Comparison of ENCODE assay signal across 16 cellular contexts in genomic region chr11:33695051-33695566, GRCh38. TPM values are rescaled to one million over a fixed set of nuclear protein-coding genes. Genes with fewer than 3 reads are reported as not detected.
DNase-seq lines count a peak whose midpoint lies in the region; ATAC-seq, FAIRE-seq and TF ChIP-seq lines count a peak whose summit lies in the region.
"Had no signal": no experiment of that assay in that cellular context is flagged by ENCODE, and none has a peak within 500 bp of the region (broad histone marks: within the 10 kb centered on the region; RNA-seq: fewer than 3 reads in every experiment).

No MANE protein-coding gene starts in this region.

- dilution Hi-C loops in endothelial cell of umbilical vein (cut with MboI; ENCODE audit: extremely low pct_ligation_motif_present, low sequenced_read_pairs): no loop called here

- peaks cover 35 to 40% of the 10 kb centered on the region in 2 donors for H3K27me3 Mint-ChIP-seq in natural killer cell treated with Interleukin-12 subunit alpha and Interleukin-12 subunit beta and Interleukin-15 and Interleukin-18, amount 100 ng/mL, for 72 hours

- WGBS in SK-N-SH (ENCODE audit: low lambda C conversion rate): 95% methylated on average over 4 of the region's 4 CpGs
- 39 to 55% methylated on average over 4 of the region's 4 CpGs for WGBS in thyroid gland, 2 donors

- H3K4me2 ChIP-seq in SK-N-SH (no peak overlapping the region), endothelial cell of umbilical vein (ENCODE audit: insufficient read depth, low read length) (no peak overlapping the region)

- H3K9me3 ChIP-seq in SK-N-SH: no peaks in the 10 kb centered on the region
- no peaks in the 10 kb centered on the region for H3K9me3 ChIP-seq in endothelial cell of umbilical vein (replicated peaks; ENCODE audit: control insufficient read depth, insufficient read depth, low read length)
- no peaks in the 10 kb centered on the region for H3K9me3 ChIP-seq in thyroid gland
- H3K9me3 ChIP-seq: MG63, vagina had no signal

- no peaks in the 10 kb centered on the region for H3K27me3 ChIP-seq in SK-N-SH (ENCODE audit: insufficient read depth)
- H3K27me3 ChIP-seq in endothelial cell of umbilical vein (ENCODE audit: control insufficient read depth in 2 of 2, insufficient read depth in 2 of 2, low read length in 2 of 2): no peaks in the 10 kb centered on the region
- H3K27me3 ChIP-seq in thyroid gland: no peaks in the 10 kb centered on the region
- H3K27me3 ChIP-seq: MG63, vagina had no signal

- H3K36me3 ChIP-seq in SK-N-SH (replicated peaks in 1 of 2; ENCODE audit: control insufficient read depth in 1 of 2, insufficient read depth in 2 of 2, low read length in 1 of 2) (no peaks in the 10 kb centered on the region), endothelial cell of umbilical vein (ENCODE audit: control insufficient read depth in 2 of 2, extremely low read depth in 1 of 2, insufficient read depth in 2 of 2, low read length in 2 of 2) (no peaks in the 10 kb centered on the region), thyroid gland (no peaks in the 10 kb centered on the region)
- H3K36me3 ChIP-seq: MG63, vagina had no signal

- no peak for TF ChIP-seq POLR2A in endothelial cell of umbilical vein (IDR thresholded peaks at IDR 0.05; ENCODE audit: low read depth, low read length)
- TF ChIP-seq POLR2A in thyroid gland (IDR thresholded peaks at IDR 0.05): no peak

- no peak for FAIRE-seq in endothelial cell of umbilical vein (lab: Jason Lieb, UNC)
- FAIRE-seq: H54 had no signal

- H3K27ac ChIP-seq in SK-N-SH (ENCODE audit: low read depth in 2 of 2, low read length in 1 of 2) (peak overlapping the region; percentile 31 to 60; a peak in 3 of 4 replicates), endothelial cell of umbilical vein (ENCODE audit: insufficient read depth, low read depth, low read length) (peak overlapping the region; percentile 27), thyroid gland (peak overlapping the region; percentile 69 to 94 (median 92))
- H3K27ac ChIP-seq: vagina had no signal

- H4K20me1 ChIP-seq in SK-N-SH (ENCODE audit: insufficient read depth) (no peaks in the 10 kb centered on the region), endothelial cell of umbilical vein (replicated peaks; ENCODE audit: control insufficient read depth, extremely low read depth, insufficient read depth, low read length) (no peaks in the 10 kb centered on the region)

- H3K4me1 Mint-ChIP-seq in natural killer cell treated with Interleukin-12 subunit alpha and Interleukin-12 subunit beta and Interleukin-15 and Interleukin-18, amount 100 ng/mL, for 72 hours (ENCODE audit: low read depth in 2 of 2): peaks cover 4 to 8% of the 10 kb centered on the region in 2 donors

- no peak overlapping the region for H3K4me3 ChIP-seq in SK-N-SH (ENCODE audit: low read depth in 2 of 2, low read length in 1 of 2)
- H3K4me3 ChIP-seq in endothelial cell of umbilical vein (replicated peaks in 1 of 3; ENCODE audit: insufficient read depth in 1 of 3, low read depth in 1 of 3, low read length in 3 of 3): no peak overlapping the region
- H3K4me3 ChIP-seq in thyroid gland (replicated peaks in 1 of 3): no peak overlapping the region
- H3K4me3 ChIP-seq: MG63, vagina had no signal

- no peaks in the 10 kb centered on the region for H3K79me2 ChIP-seq in SK-N-SH (ENCODE audit: insufficient read depth)
- H3K79me2 ChIP-seq in endothelial cell of umbilical vein (ENCODE audit: control insufficient read depth, insufficient read depth, low read length): no peaks in the 10 kb centered on the region

- ATAC-seq in SK-N-SH treated with all-trans-retinoic acid at 6 μM for 48 hours (no peak), GM21619 (IDR thresholded peaks at IDR 0.05; ENCODE audit: unreplicated experiment) (no peak)
- ATAC-seq in natural killer cell treated with Interleukin-12 subunit alpha and Interleukin-12 subunit beta and Interleukin-15 and Interleukin-18, amount 100 ng/mL, for 72 hours: no peak

- no peaks in the 10 kb centered on the region for H3K36me3 Mint-ChIP-seq in natural killer cell treated with Interleukin-12 subunit alpha and Interleukin-12 subunit beta and Interleukin-15 and Interleukin-18, amount 100 ng/mL, for 72 hours

- no peak for DNase-seq in SK-N-SH
- DNase-seq in endothelial cell of umbilical vein (ENCODE audit: low read depth, low spot score): peak; percentile 93
- DNase-seq in mucosa of gallbladder (ENCODE audit: low spot score): peak; percentile 69
- peak; percentile 72 to 88 for DNase-seq in thyroid gland
- DNase-seq in natural killer cell treated with Interleukin-12 subunit alpha and Interleukin-12 subunit beta and Interleukin-15 and Interleukin-18, amount 100 ng/mL, for 72 hours (ENCODE audit: low spot score): no peak
- no peak for DNase-seq in NAMALWA (ENCODE audit: low spot score)
- DNase-seq: activated CD4-positive, alpha-beta T cell treated with anti-CD3 and anti-CD28 coated beads for 48 hours; amygdala; effector CD4-positive, alpha-beta T cell; kidney glomerular epithelial cell; MG63; NCI-H226 had no signal

- H3K9ac ChIP-seq in SK-N-SH (no peak overlapping the region), endothelial cell of umbilical vein (replicated peaks; ENCODE audit: extremely low read depth, insufficient read depth, low read length) (no peak overlapping the region)

- H3K4me1 ChIP-seq in SK-N-SH (ENCODE audit: control insufficient read depth in 1 of 2, insufficient read depth in 2 of 2, low read depth in 1 of 2, low read length in 1 of 2) (peaks cover 31 to 59% of the 10 kb centered on the region in 2 experiments), endothelial cell of umbilical vein (ENCODE audit: control insufficient read depth, extremely low read depth, insufficient read depth, low read length) (peaks cover 51% of the 10 kb centered on the region), thyroid gland (peaks cover 47 to 74% of the 10 kb centered on the region in 2 donors)

- H3K4me3 Mint-ChIP-seq in natural killer cell treated with Interleukin-12 subunit alpha and Interleukin-12 subunit beta and Interleukin-15 and Interleukin-18, amount 100 ng/mL, for 72 hours: no peak overlapping the region

- H2AFZ ChIP-seq in SK-N-SH (ENCODE audit: low read depth) (no peak overlapping the region), endothelial cell of umbilical vein (ENCODE audit: low read depth, low read length) (no peak overlapping the region)

- BruUV-seq in endothelial cell of umbilical vein (replicated peaks; lab: Mats Ljungman, UMichigan): no TSS peak

- peaks cover 40% of the 10 kb centered on the region for H3F3A ChIP-seq in SK-N-SH (replicated peaks; ENCODE audit: insufficient read depth)

- H3K9me3 Mint-ChIP-seq in natural killer cell treated with Interleukin-12 subunit alpha and Interleukin-12 subunit beta and Interleukin-15 and Interleukin-18, amount 100 ng/mL, for 72 hours: no peaks in the 10 kb centered on the region

- CTCF ChIA-PET in SK-N-SH (lab: Yijun Ruan, JAX): interaction anchor here (0.9 to 14.6 kb wide), 4 partner anchors 47 to 332 kb away, joined by 3 to 185 read pairs (median 10); no protein-coding TSS in a partner anchor
- CTCF ChIA-PET in endothelial cell of umbilical vein (lab: Charles Lee): interaction anchor here (0.6 to 10.4 kb wide), 4 partner anchors 12 to 47 kb away, joined by 3 to 171 read pairs (median 4); no protein-coding TSS in a partner anchor

- no peak for TF ChIP-seq CTCF in SK-N-SH (IDR thresholded peaks at IDR 0.05)
- TF ChIP-seq CTCF in endothelial cell of umbilical vein (IDR thresholded peaks at IDR 0.05; ENCODE audit: extremely low read depth in 1 of 2, insufficient read depth in 1 of 2, low read depth in 1 of 2, low read length in 2 of 2): no peak
- TF ChIP-seq CTCF in thyroid gland (IDR thresholded peaks at IDR 0.05): no peak

- no peak for TF ChIP-seq EP300 in SK-N-SH (IDR thresholded peaks at IDR 0.05; ENCODE audit: borderline replicate concordance in 1 of 2, low read depth in 1 of 2, low read length in 1 of 2)

- H3K9me1 ChIP-seq in endothelial cell of umbilical vein (replicated peaks; ENCODE audit: control insufficient read depth, extremely low read depth, insufficient read depth, low read length): no peaks in the 10 kb centered on the region

- intact Hi-C loops in endothelial cell of umbilical vein (cut with micrococcal nuclease) (no loop called here), thyroid gland (cut with DNase I) (no loop called here)

- no peaks in the 10 kb centered on the region for H3K9me2 ChIP-seq in SK-N-SH

- no peak for TF ChIP-seq RAD21 in SK-N-SH (IDR thresholded peaks at IDR 0.05; ENCODE audit: low read length)

- H3K27ac Mint-ChIP-seq in natural killer cell treated with Interleukin-12 subunit alpha and Interleukin-12 subunit beta and Interleukin-15 and Interleukin-18, amount 100 ng/mL, for 72 hours: no peak overlapping the region

- POLR2A ChIA-PET in SK-N-SH (lab: Yijun Ruan, JAX) (no interaction called here), endothelial cell of umbilical vein (lab: Charles Lee) (interaction anchor here (0.7 kb wide), 1 partner anchor 42 kb away, joined by 3 read pairs; no protein-coding TSS in a partner anchor)

RNA-seq across cellular contexts. Expression of gene C11orf91, which starts 5.5 kb away (rescaled TPM):
- polyA plus RNA-seq in SK-N-SH (2012; rRNA removed): 0.10 and 0.15 TPM in 2 replicates
- polyA plus RNA-seq in SK-N-SH (2012; cell fraction: cytosol; rRNA removed): 0.12 and 0.14 TPM in 2 replicates
- polyA plus RNA-seq in SK-N-SH (2012; cell fraction: nucleus; rRNA removed): 0.14 and 0.45 TPM in 2 replicates
- total RNA-seq in endothelial cell of umbilical vein: 1.4 and 2.1 TPM in 2 replicates
- 0.21 and 0.94 TPM in 2 replicates for polyA plus RNA-seq in endothelial cell of umbilical vein
- 0.12 TPM in 1 of 2 replicates, not detected in the other for polyA plus RNA-seq in endothelial cell of umbilical vein (2011; cell fraction: cytosol; rRNA removed)
- polyA plus RNA-seq in endothelial cell of umbilical vein (2011; cell fraction: nucleus; rRNA removed): 0.36 and 0.84 TPM in 2 replicates
- polyA plus RNA-seq in endothelial cell of umbilical vein (2012): 0.48 and 0.59 TPM in 2 replicates
- polyA minus RNA-seq in endothelial cell of umbilical vein: not detected in 2 replicates
- polyA minus RNA-seq in endothelial cell of umbilical vein (2011; cell fraction: cytosol; rRNA and poly(A)+ RNA removed): not detected
- polyA minus RNA-seq in endothelial cell of umbilical vein (2011; cell fraction: nucleus; rRNA and poly(A)+ RNA removed): 2.5 and 9.7 TPM in 2 replicates
- total RNA-seq in mucosa of gallbladder: 0.26 TPM
- not detected for total RNA-seq in thyroid gland
- not detected for total RNA-seq in natural killer cell treated with Interleukin-12 subunit alpha and Interleukin-12 subunit beta and Interleukin-15 and Interleukin-18, amount 100 ng/mL, for 72 hours
- total RNA-seq: vagina had no signal

RNA-seq across cellular contexts. Expression of gene CD59, which starts 41.1 kb away (rescaled TPM):
- polyA plus RNA-seq in SK-N-SH (2012; rRNA removed) (616 and 849 TPM in 2 replicates), endothelial cell of umbilical vein (898 and 992 TPM in 2 replicates)
- 705 and 770 TPM in 2 replicates for polyA plus RNA-seq in SK-N-SH (2012; cell fraction: cytosol; rRNA removed)
- polyA plus RNA-seq in SK-N-SH (2012; cell fraction: nucleus; rRNA removed): 216 and 380 TPM in 2 replicates
- total RNA-seq in endothelial cell of umbilical vein (1,084 and 1,141 TPM in 2 replicates), mucosa of gallbladder (880 TPM), thyroid gland (100 to 1,000 TPM; 367 to 562 (median 504) TPM)
- polyA plus RNA-seq in endothelial cell of umbilical vein (2011; cell fraction: cytosol; rRNA removed): 1,189 and 1,210 TPM in 2 replicates
- polyA plus RNA-seq in endothelial cell of umbilical vein (2011; cell fraction: nucleus; rRNA removed): 468 and 574 TPM in 2 replicates
- 1,678 and 2,079 TPM in 2 replicates for polyA plus RNA-seq in endothelial cell of umbilical vein (2012)
- polyA minus RNA-seq in endothelial cell of umbilical vein: 1,358 and 1,650 TPM in 2 replicates
- polyA minus RNA-seq in endothelial cell of umbilical vein (2011; cell fraction: cytosol; rRNA and poly(A)+ RNA removed): 111 TPM
- polyA minus RNA-seq in endothelial cell of umbilical vein (2011; cell fraction: nucleus; rRNA and poly(A)+ RNA removed): 286 and 554 TPM in 2 replicates
- 10 to 100 TPM; 15.5 to 23.2 TPM for total RNA-seq in natural killer cell treated with Interleukin-12 subunit alpha and Interleukin-12 subunit beta and Interleukin-15 and Interleukin-18, amount 100 ng/mL, for 72 hours

Comparison
In these comparisons a context has a peak if more than half of its experiments do, and no peak if none do; other contexts are left out.
1. DNase-seq: peak in endothelial cell of umbilical vein (single experiment), mucosa of gallbladder (single experiment) and thyroid gland (2 of 2); none in SK-N-SH (single experiment), natural killer cell treated with Interleukin-12 subunit alpha and Interleukin-12 subunit beta and Interleukin-15 and Interleukin-18, amount 100 ng/mL, for 72 hours (single experiment) and NAMALWA (single experiment).
2. H3K27ac ChIP-seq: peak in every context shown above with its lines; median percentile 92 in thyroid gland; 46 in SK-N-SH; 27 in endothelial cell of umbilical vein.
3. RNA of gene CD59, which starts 41.1 kb away (total RNA-seq): 1,084 to 1,141 TPM in endothelial cell of umbilical vein, 880 TPM in mucosa of gallbladder (single experiment) and 367 to 562 TPM in thyroid gland; 15.5 to 23.2 TPM in natural killer cell treated with Interleukin-12 subunit alpha and Interleukin-12 subunit beta and Interleukin-15 and Interleukin-18, amount 100 ng/mL, for 72 hours; every median in the first group is over 10 times any median in the second.